Comparison of ENCODE assay signal across 1 cellular context in the genomic region with DNA sequence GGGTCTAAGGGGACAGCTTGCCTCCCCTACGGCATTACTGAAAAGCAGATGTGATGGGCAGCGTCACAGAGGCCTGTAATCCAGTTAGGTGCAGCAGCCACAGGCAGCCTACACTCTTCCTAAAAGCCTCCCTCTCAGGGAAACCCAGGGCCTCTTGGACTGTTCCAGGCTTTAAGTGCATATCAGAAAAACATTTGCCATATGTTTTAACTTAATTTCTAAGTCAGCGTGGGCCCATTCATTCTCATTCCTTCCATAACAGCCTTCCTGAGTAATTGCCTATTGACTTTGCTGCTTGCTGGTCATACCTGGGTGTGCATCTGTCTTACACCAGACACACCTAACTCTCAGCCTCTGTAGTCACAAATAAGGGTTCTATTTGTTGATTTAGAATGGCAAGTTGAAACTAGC.
TF ChIP-seq lines count a peak whose summit lies in the region.

No MANE protein-coding gene starts in this region.

TF ChIP-seq in HCT116, 20 proteins besides CTCF, POLR2A, EP300 and RAD21 (continued from another document):
- TF ChIP-seq, protein P1, sequence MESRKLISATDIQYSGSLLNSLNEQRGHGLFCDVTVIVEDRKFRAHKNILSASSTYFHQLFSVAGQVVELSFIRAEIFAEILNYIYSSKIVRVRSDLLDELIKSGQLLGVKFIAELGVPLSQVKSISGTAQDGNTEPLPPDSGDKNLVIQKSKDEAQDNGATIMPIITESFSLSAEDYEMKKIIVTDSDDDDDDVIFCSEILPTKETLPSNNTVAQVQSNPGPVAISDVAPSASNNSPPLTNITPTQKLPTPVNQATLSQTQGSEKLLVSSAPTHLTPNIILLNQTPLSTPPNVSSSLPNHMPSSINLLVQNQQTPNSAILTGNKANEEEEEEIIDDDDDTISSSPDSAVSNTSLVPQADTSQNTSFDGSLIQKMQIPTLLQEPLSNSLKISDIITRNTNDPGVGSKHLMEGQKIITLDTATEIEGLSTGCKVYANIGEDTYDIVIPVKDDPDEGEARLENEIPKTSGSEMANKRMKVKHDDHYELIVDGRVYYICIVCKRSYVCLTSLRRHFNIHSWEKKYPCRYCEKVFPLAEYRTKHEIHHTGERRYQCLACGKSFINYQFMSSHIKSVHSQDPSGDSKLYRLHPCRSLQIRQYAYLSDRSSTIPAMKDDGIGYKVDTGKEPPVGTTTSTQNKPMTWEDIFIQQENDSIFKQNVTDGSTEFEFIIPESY (IDR thresholded peaks at IDR 0.05; ENCODE audit: extremely low read depth, insufficient replicate concordance, low read length): no peak
- no peak for TF ChIP-seq TCF7L2 (IDR thresholded peaks at IDR 0.05; ENCODE audit: borderline replicate concordance, extremely low read depth, insufficient read depth, insufficient read length)
TF ChIP-seq in HCT116: peak in this region for 0.
